ENCODE assay signal across 9 cellular contexts in the genomic region with DNA sequence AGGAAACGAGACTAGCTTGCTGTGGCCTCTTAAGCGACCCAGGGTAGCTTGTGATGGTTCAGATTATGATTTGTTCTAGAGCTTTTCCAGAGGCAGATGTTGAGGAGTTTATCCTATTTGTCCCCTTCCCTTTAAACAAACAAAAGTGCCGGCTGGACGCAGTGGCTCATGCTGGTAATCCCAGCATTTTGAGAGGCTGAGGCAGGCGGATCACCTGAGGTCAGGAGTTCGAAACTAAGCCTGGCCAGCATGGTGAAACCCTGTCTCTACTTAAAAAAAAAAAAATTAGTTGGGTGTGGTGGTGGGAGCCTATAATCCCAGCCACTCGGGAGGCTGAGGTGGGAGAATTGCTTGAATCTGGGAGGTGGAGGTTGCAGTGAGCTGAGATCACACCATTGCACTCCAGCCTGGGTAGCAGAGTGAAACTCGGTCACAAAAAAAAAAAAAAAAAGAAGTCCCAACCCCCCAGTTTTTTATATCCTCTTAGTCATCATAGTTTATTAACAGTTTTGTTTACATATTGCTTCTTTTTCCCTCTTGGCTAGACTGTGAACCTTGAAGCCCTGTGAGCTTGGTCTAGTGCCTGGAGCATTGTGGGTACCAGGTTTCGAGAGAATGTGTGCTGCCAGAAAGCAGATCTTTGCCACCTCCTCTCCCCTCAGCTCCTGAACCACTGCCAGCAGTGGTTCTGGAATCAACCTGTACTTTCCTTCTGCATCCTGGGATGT. TPM values are rescaled to one million over a fixed set of nuclear protein-coding genes. Genes with fewer than 3 reads are reported as not detected.
DNase-seq lines count a peak whose midpoint lies in the region; ATAC-seq and TF ChIP-seq lines count a peak whose summit lies in the region.
"Had no signal": no experiment of that assay in that cellular context is flagged by ENCODE, and none has a peak within 500 bp of the region (broad histone marks: within the 10 kb centered on the region; RNA-seq: fewer than 3 reads in every experiment).

No MANE protein-coding gene starts in this region.

- H3K27me3 ChIP-seq in Panc1 (ENCODE audit: control insufficient read depth, insufficient read depth, low read length) (no peaks in the 10 kb centered on the region), esophagus (ENCODE audit: control insufficient read depth in 1 of 2, insufficient read depth in 2 of 2, low read length in 2 of 2) (no peaks in the 10 kb centered on the region), prostate gland (replicated peaks; ENCODE audit: insufficient read depth) (no peaks in the 10 kb centered on the region)

- CTCF ChIA-PET in Panc1 (lab: Charles Lee): interaction anchor here (0.6 to 0.7 kb wide), 2 partner anchors 100 to 210 kb away, joined by 3 read pairs; no protein-coding TSS in a partner anchor

- in situ Hi-C loops in Panc1 (cut with HindIII; ENCODE audit: low pct_unique_long_range_greater_than_20kb, low sequenced_read_pairs): no loop called here

- peak; percentile 22 for DNase-seq in DMS79 (lab: John Stamatoyannopoulos, UW)
- no peak for DNase-seq in Panc1 (ENCODE audit: low read depth, low spot score)
- peak; percentile 79 for DNase-seq in prostate gland (ENCODE audit: low spot score)
- DNase-seq in NCI-H2081 treated with DMSO at 0.1 percent for 48 hours (lab: John Stamatoyannopoulos, UW): no peak

- BruUV-seq in Panc1 (replicated peaks; lab: Mats Ljungman, UMichigan): no TSS peak

- no peak for TF ChIP-seq POLR2A in prostate gland (IDR thresholded peaks at IDR 0.05)

- peak overlapping the region in 1 of 2 experiments; percentile 9; a peak in 1 of 4 replicates for H3K4me3 ChIP-seq in Panc1 (ENCODE audit: low read depth in 2 of 2, low read length in 2 of 2)
- H3K4me3 ChIP-seq in esophagus (ENCODE audit: low read depth in 1 of 2, low read length in 2 of 2): no peak overlapping the region
- H3K4me3 ChIP-seq in prostate gland: no peak overlapping the region

- peaks cover 47% of the 10 kb centered on the region for H3K4me1 ChIP-seq in Panc1 (ENCODE audit: control insufficient read depth, insufficient read depth, low read length)
- H3K4me1 ChIP-seq in esophagus (ENCODE audit: control insufficient read depth in 2 of 2, insufficient read depth in 2 of 2, low read length in 1 of 2): peaks cover 6 to 14% of the 10 kb centered on the region in 2 donors
- peaks cover 11% of the 10 kb centered on the region for H3K4me1 ChIP-seq in prostate gland (replicated peaks)

- intact Hi-C loops in Panc1 (cut with micrococcal nuclease; ENCODE audit: unreplicated experiment) (no loop called here), prostate gland (cut with DNase I) (loop anchor here (10.0 kb wide), 1 partner anchor 80 kb away; a partner anchor contains a TSS)

- H3K36me3 ChIP-seq in Panc1 (ENCODE audit: control insufficient read depth, insufficient read depth, low read length) (no peaks in the 10 kb centered on the region), esophagus (ENCODE audit: control insufficient read depth in 2 of 2, insufficient read depth in 2 of 2, low read length in 1 of 2) (no peaks in the 10 kb centered on the region), prostate gland (no peaks in the 10 kb centered on the region)

- TF ChIP-seq CTCF in Panc1 (IDR thresholded peaks at IDR 0.05): no peak
- TF ChIP-seq CTCF in prostate gland (IDR thresholded peaks at IDR 0.05): no peak

- POLR2A ChIA-PET in Panc1 (lab: Charles Lee): interaction anchor here (0.7 kb wide), 1 partner anchor 20 kb away, joined by 3 read pairs; no protein-coding TSS in a partner anchor

- ATAC-seq in Panc1 (peak; percentile 86), HG03045 (IDR thresholded peaks at IDR 0.05; ENCODE audit: unreplicated experiment) (no peak), HG02852 (IDR thresholded peaks at IDR 0.05; ENCODE audit: unreplicated experiment) (no peak), GM18502 (IDR thresholded peaks at IDR 0.05; ENCODE audit: poor library complexity, unreplicated experiment) (no peak)

- no peaks in the 10 kb centered on the region for H3K9me3 ChIP-seq in Panc1 (ENCODE audit: control insufficient read depth, insufficient read depth, low read depth, low read length)
- H3K9me3 ChIP-seq in esophagus (ENCODE audit: control insufficient read depth in 2 of 2, insufficient read depth in 1 of 2, low read depth in 1 of 2, low read length in 1 of 2): no peaks in the 10 kb centered on the region
- no peaks in the 10 kb centered on the region for H3K9me3 ChIP-seq in prostate gland

- WGBS in esophagus, 2 donors: 45 to 49% methylated on average over 9 of the region's 9 CpGs
- 41% methylated on average over 9 of the region's 9 CpGs for WGBS in prostate gland

- H3K27ac ChIP-seq in Panc1 (ENCODE audit: low read length) (peak overlapping the region; percentile 52; the same call in 1 of the 2 replicates), esophagus (ENCODE audit: low read depth in 2 of 2, low read length in 1 of 2) (peak overlapping the region; percentile 9 to 35), prostate gland (peak overlapping the region; percentile 64 to 67)

RNA-seq across cellular contexts. Expression of a gene that starts 29.8 kb away (rescaled TPM):
- total RNA-seq in Panc1 (2021; ENCODE audit: unreplicated experiment) (72.4 TPM), prostate gland (10 to 100 TPM; 27.1 to 67.0 TPM)
- 52.2 TPM for polyA plus RNA-seq in Panc1 (2012; ENCODE audit: insufficient read length)
- polyA plus RNA-seq in esophagus: 10 to 100 TPM; 28.0 to 35.1 TPM

RNA-seq across cellular contexts. Expression of a gene that starts 56.1 kb away (rescaled TPM):
- total RNA-seq in Panc1 (2021; ENCODE audit: unreplicated experiment) (not detected), prostate gland (not detected)
- polyA plus RNA-seq in Panc1 (2012; ENCODE audit: insufficient read length): not detected
- 1 to 10 TPM in 1 of 2 donors, under 1 TPM in 1; 0.22 to 1.4 TPM for polyA plus RNA-seq in esophagus
- total RNA-seq: epithelial cell of proximal tubule had no signal

RNA-seq across cellular contexts. Expression of a gene that starts 57.8 kb away (rescaled TPM):
- total RNA-seq in Panc1 (2021; ENCODE audit: unreplicated experiment) (not detected), prostate gland (not detected)
- not detected for polyA plus RNA-seq in Panc1 (2012; ENCODE audit: insufficient read length)
- under 1 TPM; 0.12 to 0.51 TPM for polyA plus RNA-seq in esophagus
- total RNA-seq: epithelial cell of proximal tubule had no signal

Comparison
In these comparisons a context has a peak if more than half of its experiments do, and no peak if none do; other contexts are left out.
1. DNase-seq: peak in DMS79 (single experiment) and prostate gland (single experiment); none in Panc1 (single experiment) and NCI-H2081 treated with DMSO at 0.1 percent for 48 hours (single experiment).
2. Peak in every context shown above with its lines, with median percentiles within 50 percentile points of each other: H3K27ac ChIP-seq.